In the genomic region with DNA sequence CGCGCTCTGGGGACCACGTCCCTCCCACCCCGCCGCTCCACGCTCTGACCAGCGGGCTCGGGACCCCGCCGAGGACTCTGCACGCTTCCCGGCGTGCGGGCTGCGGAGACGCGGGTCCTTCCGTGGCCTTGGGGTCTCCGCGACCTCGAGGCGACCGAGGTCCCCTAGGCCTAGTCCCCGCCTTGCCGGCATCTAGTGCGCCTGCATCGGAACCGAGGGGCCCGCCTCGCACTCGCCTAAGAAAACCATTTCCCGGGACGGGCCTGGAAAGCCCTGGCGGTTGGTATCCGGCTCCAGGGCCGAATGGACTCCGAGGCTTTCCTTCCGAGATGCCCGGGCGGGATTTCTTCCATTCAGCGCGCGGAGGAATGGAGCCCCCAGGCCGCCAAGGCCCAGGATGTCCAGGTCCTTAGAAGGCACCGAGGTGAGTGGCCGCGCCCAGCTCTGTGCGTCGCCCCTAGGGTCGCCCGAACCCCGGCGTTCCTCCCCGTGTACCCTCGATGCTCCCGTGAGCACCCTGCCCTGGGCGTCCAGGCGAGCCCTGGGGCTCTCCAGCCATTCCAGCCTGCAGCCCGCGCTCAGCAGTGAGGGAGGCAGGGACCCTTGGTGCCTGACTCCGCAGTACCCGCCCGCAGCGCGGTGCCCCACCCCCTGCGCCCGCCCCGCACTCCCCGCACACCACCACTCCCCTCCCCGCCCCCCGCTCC, we compare ENCODE assay signal across 18 cellular contexts. TPM values are rescaled to one million over a fixed set of nuclear protein-coding genes. Genes with fewer than 3 reads are reported as not detected.
DNase-seq lines count a peak whose midpoint lies in the region; ATAC-seq and TF ChIP-seq lines count a peak whose summit lies in the region.
"Had no signal": no experiment of that assay in that cellular context is flagged by ENCODE, and none has a peak within 500 bp of the region (broad histone marks: within the 10 kb centered on the region; RNA-seq: fewer than 3 reads in every experiment).

No MANE protein-coding gene starts in this region.

- BruUV-seq in MCF 10A (replicated peaks; lab: Mats Ljungman, UMichigan), result no TSS peak

- no peak for TF ChIP-seq POLR2A in breast epithelium (IDR thresholded peaks at IDR 0.05)
- TF ChIP-seq POLR2A in testis (IDR thresholded peaks at IDR 0.05), result no peak

- intact Hi-C loops in breast epithelium (cut with DNase I; ENCODE audit: low total_unique reads), result no loop called here
- intact Hi-C loops in MCF 10A (cut with micrococcal nuclease), result no loop called here
- intact Hi-C loops in lower lobe of right lung (cut with DNase I), result no loop called here
- intact Hi-C loops in testis (cut with DNase I; ENCODE audit: low total_unique reads), result no loop called here

- H3K4me3 ChIP-seq in breast epithelium (peak overlapping the region in 2 of 3 donors; percentile 31 to 51), lower lobe of right lung (no peak overlapping the region), testis (peak overlapping the region; percentile 15 to 44), BE2C (ENCODE audit: low read depth, low read length) (no peak overlapping the region)
- H3K4me3 ChIP-seq: PC-9 had no signal

- H3K9me3 Mint-ChIP-seq in MCF 10A (ENCODE audit: unreplicated experiment) (no peaks in the 10 kb centered on the region), chondrocyte (ENCODE audit: low read depth) (no peaks in the 10 kb centered on the region)

- H3K27ac Mint-ChIP-seq in MCF 10A (ENCODE audit: low read depth, unreplicated experiment) (no peak overlapping the region), chondrocyte (ENCODE audit: unreplicated experiment) (no peak overlapping the region)

- H3K9me3 ChIP-seq in breast epithelium (peaks cover 0 to 2% of the 10 kb centered on the region in 2 donors), lower lobe of right lung (no peaks in the 10 kb centered on the region), testis (no peaks in the 10 kb centered on the region), BE2C (peaks cover 2% of the 10 kb centered on the region)
- H3K9me3 ChIP-seq: prostate gland had no signal

- peaks cover 0 to 69% of the 10 kb centered on the region in 2 donors for H3K27me3 ChIP-seq in breast epithelium
- peaks cover 64% of the 10 kb centered on the region for H3K27me3 ChIP-seq in lower lobe of right lung (ENCODE audit: low read depth)
- H3K27me3 ChIP-seq in testis, result no peaks in the 10 kb centered on the region
- H3K27me3 ChIP-seq in BE2C, result peaks cover 82% of the 10 kb centered on the region

- 3% methylated on average over 56 of the region's 71 CpGs; no CpG with 5 or more reads in 1 of the 2 donors for WGBS in testis, 2 donors

- H3K4me1 Mint-ChIP-seq in MCF 10A (ENCODE audit: insufficient read depth, unreplicated experiment) (no peaks in the 10 kb centered on the region), chondrocyte (ENCODE audit: low read depth) (peaks cover 6% of the 10 kb centered on the region)

- CTCF ChIA-PET in MCF 10A (lab: Yijun Ruan, JAX), result no interaction called here

- H3K4me1 ChIP-seq in breast epithelium (peaks cover 0 to 10% of the 10 kb centered on the region in 2 donors), lower lobe of right lung (peaks cover 15% of the 10 kb centered on the region), testis (peaks cover 8% of the 10 kb centered on the region), BE2C (no peaks in the 10 kb centered on the region)

- H3K27me3 Mint-ChIP-seq in MCF 10A (ENCODE audit: insufficient read depth, unreplicated experiment) (peaks cover 38% of the 10 kb centered on the region), chondrocyte (ENCODE audit: low read depth) (peaks cover 67% of the 10 kb centered on the region)

- H3K36me3 ChIP-seq in breast epithelium, result no peaks in the 10 kb centered on the region
- H3K36me3 ChIP-seq in lower lobe of right lung, result no peaks in the 10 kb centered on the region
- H3K36me3 ChIP-seq in testis (ENCODE audit: low read depth, missing control alignments), result no peaks in the 10 kb centered on the region
- H3K36me3 ChIP-seq in BE2C, result no peaks in the 10 kb centered on the region
- H3K36me3 ChIP-seq: prostate gland had no signal

- no peak overlapping the region for H3K27ac ChIP-seq in breast epithelium
- H3K27ac ChIP-seq in lower lobe of right lung, result no peak overlapping the region
- H3K27ac ChIP-seq in testis, result no peak overlapping the region
- H3K27ac ChIP-seq: PC-9, prostate gland had no signal

- POLR2A ChIA-PET in MCF 10A (lab: Yijun Ruan, JAX), result no interaction called here

- no peaks in the 10 kb centered on the region for H3K36me3 Mint-ChIP-seq in MCF 10A (ENCODE audit: insufficient read depth, unreplicated experiment)
- H3K36me3 Mint-ChIP-seq in chondrocyte (ENCODE audit: low read depth), result peaks cover 2% of the 10 kb centered on the region

- DNase-seq in breast epithelium (ENCODE audit: low spot score in 2 of 2), result no peak
- no peak for DNase-seq in MCF 10A (ENCODE audit: unreplicated experiment)
- DNase-seq in chondrocyte (ENCODE audit: low spot score), result peak; percentile 86
- DNase-seq in lower lobe of right lung, result no peak
- no peak for DNase-seq in testis
- no peak for DNase-seq in BE2C
- no peak for DNase-seq in superior temporal gyrus (ENCODE audit: extremely low spot score)
- DNase-seq in NCI-H1092 treated with DMSO at 0.1 percent for 48 hours (lab: John Stamatoyannopoulos, UW), result no peak
- DNase-seq: activated CD4-positive, CD25-positive, alpha-beta regulatory T cell; activated naive CD4-positive, alpha-beta T cell treated with anti-CD3 and anti-CD28 coated beads, Interleukin-2, amount 50 U/mL, for 16 hours; caudate nucleus; NCI-H187; NCI-H524 treated with DMSO at 0.1 percent for 48 hours; PC-9 had no signal

- TF ChIP-seq CTCF in breast epithelium (IDR thresholded peaks at IDR 0.05), result no peak
- TF ChIP-seq CTCF in MCF 10A (IDR thresholded peaks at IDR 0.05; ENCODE audit: unreplicated experiment), result no peak
- no peak for TF ChIP-seq CTCF in chondrocyte (IDR thresholded peaks at IDR 0.05)
- no peak for TF ChIP-seq CTCF in lower lobe of right lung (IDR thresholded peaks at IDR 0.05)
- TF ChIP-seq CTCF in testis (IDR thresholded peaks at IDR 0.05), result no peak
- TF ChIP-seq CTCF in BE2C (IDR thresholded peaks at IDR 0.05; ENCODE audit: low read depth, low read length), result no peak

- ATAC-seq in lower lobe of right lung, result peak; percentile 6 to 13

- H3K4me3 Mint-ChIP-seq in MCF 10A (ENCODE audit: unreplicated experiment) (no peak overlapping the region), chondrocyte (ENCODE audit: unreplicated experiment) (no peak overlapping the region)

RNA-seq across cellular contexts. Expression of gene SLC6A3, which starts 0.8 kb away (rescaled TPM):
- total RNA-seq in breast epithelium (under 1 TPM; under 0.01 to 0.32 (median 0.15) TPM), MCF 10A (2022) (not detected in 2 replicates), chondrocyte (not detected in 3 replicates), lower lobe of right lung (0.12 TPM), testis (1 to 10 TPM in 1 of 2 donors, under 1 TPM in 1; 0.55 to 1.5 TPM)
- polyA plus RNA-seq in testis (ENCODE audit: insufficient read depth, low read depth, low replicate concordance), result 0.83 TPM
- polyA plus RNA-seq in BE2C (2012; ENCODE audit: insufficient read depth, insufficient read length, low read depth), result 1.2 TPM
- total RNA-seq: frontal cortex, kidney epithelial cell, PC-9, temporal lobe had no signal

Comparison
In these comparisons a context has a peak if more than half of its experiments do, and no peak if none do; other contexts are left out.
1. H3K4me3 ChIP-seq: peak in breast epithelium (2 of 3) and testis (2 of 2); none in lower lobe of right lung (single experiment) and BE2C (single experiment).